In genomic region chr10:122299423-122300075, GRCh38 we compare ENCODE assay signal across 21 cellular contexts. TPM values are rescaled to one million over a fixed set of nuclear protein-coding genes. Genes with fewer than 3 reads are reported as not detected.
DNase-seq lines count a peak whose midpoint lies in the region; ATAC-seq and TF ChIP-seq lines count a peak whose summit lies in the region.
"Had no signal": no experiment of that assay in that cellular context is flagged by ENCODE, and none has a peak within 500 bp of the region (broad histone marks: within the 10 kb centered on the region; RNA-seq: fewer than 3 reads in every experiment).

No MANE protein-coding gene starts in this region.

- H3K4me3 ChIP-seq in coronary artery: no peak overlapping the region
- H3K4me3 ChIP-seq in right lobe of liver: no peak overlapping the region
- H3K4me3 ChIP-seq in lower lobe of right lung: no peak overlapping the region
- H3K4me3 ChIP-seq: colonic mucosa, MG63, mucosa of descending colon, uterus had no signal

- no peak overlapping the region for H3K14ac ChIP-seq in H9 (ENCODE audit: insufficient read depth, low read length)

- H2BK12ac ChIP-seq in H9 (ENCODE audit: insufficient read length, low read depth, low read length): no peak overlapping the region

- H2BK15ac ChIP-seq in H9 (ENCODE audit: low read depth, low read length): no peak overlapping the region

- no peaks in the 10 kb centered on the region for H4K20me1 ChIP-seq in H9 (ENCODE audit: control insufficient read depth, insufficient read depth, insufficient read length)

- H3K4me1 ChIP-seq in right lobe of liver: peaks cover 0 to 23% (median 6%) of the 10 kb centered on the region in 4 donors
- peaks cover 5% of the 10 kb centered on the region for H3K4me1 ChIP-seq in lower lobe of right lung
- no peaks in the 10 kb centered on the region for H3K4me1 ChIP-seq in H9 (ENCODE audit: insufficient read depth, low read length)
- H3K4me1 ChIP-seq: colonic mucosa, uterus had no signal

- H3K18ac ChIP-seq in H9 (ENCODE audit: insufficient read length, low read depth, low read length): no peak overlapping the region

- no peak overlapping the region for H4K8ac ChIP-seq in H9 (replicated peaks; ENCODE audit: insufficient read length, low read depth, low read length)

- no peak overlapping the region for H3K4ac ChIP-seq in H9 (ENCODE audit: low read depth, low read length)

- peaks cover 22% of the 10 kb centered on the region for H3K27me3 Mint-ChIP-seq in activated naive CD8-positive, alpha-beta T cell treated with anti-CD3 and anti-CD28 coated beads, Interleukin-2, amount 10 ng/mL, durations not matched to agents 7 days and 5 days
- peaks cover 7% of the 10 kb centered on the region for H3K27me3 Mint-ChIP-seq in activated naive CD8-positive, alpha-beta T cell treated with anti-CD3 and anti-CD28 coated beads for 36 hours
- H3K27me3 Mint-ChIP-seq in type B pancreatic cell: peaks cover 3% of the 10 kb centered on the region
- peaks cover 3% of the 10 kb centered on the region; the same call in 1 of the 2 replicates for H3K27me3 Mint-ChIP-seq in H9 (ENCODE audit: low read depth)

- no peaks in the 10 kb centered on the region for H3K36me3 Mint-ChIP-seq in activated naive CD8-positive, alpha-beta T cell treated with anti-CD3 and anti-CD28 coated beads, Interleukin-2, amount 10 ng/mL, durations not matched to agents 7 days and 5 days
- H3K36me3 Mint-ChIP-seq in activated naive CD8-positive, alpha-beta T cell treated with anti-CD3 and anti-CD28 coated beads for 36 hours: no peaks in the 10 kb centered on the region
- no peaks in the 10 kb centered on the region for H3K36me3 Mint-ChIP-seq in type B pancreatic cell
- H3K36me3 Mint-ChIP-seq in H9 (ENCODE audit: insufficient read depth in 1 of 3, low read depth in 3 of 3): no peaks in the 10 kb centered on the region
- H3K36me3 Mint-ChIP-seq: natural killer cell treated with Interleukin-12 subunit alpha and Interleukin-12 subunit beta and Interleukin-15 and Interleukin-18, amount 100 ng/mL, for 72 hours had no signal

- H3K9me3 Mint-ChIP-seq in activated naive CD8-positive, alpha-beta T cell treated with anti-CD3 and anti-CD28 coated beads, Interleukin-2, amount 10 ng/mL, durations not matched to agents 7 days and 5 days: no peaks in the 10 kb centered on the region
- no peaks in the 10 kb centered on the region for H3K9me3 Mint-ChIP-seq in activated naive CD8-positive, alpha-beta T cell treated with anti-CD3 and anti-CD28 coated beads for 36 hours
- no peaks in the 10 kb centered on the region for H3K9me3 Mint-ChIP-seq in type B pancreatic cell
- H3K9me3 Mint-ChIP-seq in H9: peaks cover 0 to 2% of the 10 kb centered on the region in 2 experiments; a peak in 3 of 5 replicates
- H3K9me3 Mint-ChIP-seq: CD4-positive, alpha-beta T cell; natural killer cell treated with Interleukin-12 subunit alpha and Interleukin-12 subunit beta and Interleukin-15 and Interleukin-18, amount 100 ng/mL, for 72 hours; T-helper 1 cell treated with Interleukin-12 subunit alpha and Interleukin-12 subunit beta and Interleukin-4 antibody, amounts not matched to agents 30 μg/mL and 1 μg/mL, for 36 hours had no signal

- no peak overlapping the region for H2BK120ac ChIP-seq in H9 (ENCODE audit: low read depth, low read length, poor library complexity, severe bottlenecking)

- DNase-seq in activated naive CD8-positive, alpha-beta T cell treated with anti-CD3 and anti-CD28 coated beads, Interleukin-2, amount 10 ng/mL, durations not matched to agents 7 days and 5 days: no peak
- no peak for DNase-seq in activated naive CD8-positive, alpha-beta T cell treated with anti-CD3 and anti-CD28 coated beads for 36 hours
- DNase-seq in coronary artery (ENCODE audit: low spot score) (peak; percentile 62), right lobe of liver (no peak), type B pancreatic cell (ENCODE audit: extremely low spot score, unreplicated experiment) (no peak), lower lobe of right lung (no peak), H9 (no peak)

- H3K9me3 ChIP-seq in right lobe of liver (no peaks in the 10 kb centered on the region), lower lobe of right lung (no peaks in the 10 kb centered on the region), H9 (ENCODE audit: control insufficient read depth, low read depth, low read length) (no peaks in the 10 kb centered on the region)
- H3K9me3 ChIP-seq: colonic mucosa, heart left ventricle, MG63, mucosa of descending colon, uterus had no signal

- H2AK5ac ChIP-seq in H9 (ENCODE audit: insufficient read length, low read length): no peak overlapping the region

- 94% methylated on average over 11 of the region's 14 CpGs for WGBS in right lobe of liver (ENCODE audit: insufficient coverage, low coverage, low lambda C conversion rate, missing lambda C conversion rate)
- no CpG with 5 or more reads among the region's 14 CpGs for WGBS in H9 (ENCODE audit: extremely low coverage, insufficient read length, low lambda C conversion rate)

- H3K79me2 ChIP-seq in H9 (ENCODE audit: insufficient read depth, low read length): no peaks in the 10 kb centered on the region

- H3K27me3 ChIP-seq in right lobe of liver (no peaks in the 10 kb centered on the region), lower lobe of right lung (ENCODE audit: low read depth) (no peaks in the 10 kb centered on the region), H9 (ENCODE audit: insufficient read depth, low read length) (no peaks in the 10 kb centered on the region)
- H3K27me3 ChIP-seq: colonic mucosa, heart left ventricle, MG63, uterus had no signal

- no peak overlapping the region for H4K5ac ChIP-seq in H9 (ENCODE audit: insufficient read length, low read depth, low read length)

- H3K4me1 Mint-ChIP-seq in activated naive CD8-positive, alpha-beta T cell treated with anti-CD3 and anti-CD28 coated beads, Interleukin-2, amount 10 ng/mL, durations not matched to agents 7 days and 5 days: peaks cover 13% of the 10 kb centered on the region
- H3K4me1 Mint-ChIP-seq in activated naive CD8-positive, alpha-beta T cell treated with anti-CD3 and anti-CD28 coated beads for 36 hours: peaks cover 6% of the 10 kb centered on the region
- H3K4me1 Mint-ChIP-seq in type B pancreatic cell (ENCODE audit: unreplicated experiment) (peaks cover 4% of the 10 kb centered on the region), H9 (peaks cover 14% of the 10 kb centered on the region in 2 experiments)

- no peak overlapping the region for H3K4me2 ChIP-seq in H9 (ENCODE audit: insufficient read depth, insufficient read length, low read length)
- H3K4me2 ChIP-seq: KMS-11 had no signal

- no peaks in the 10 kb centered on the region for H3K23me2 ChIP-seq in H9 (ENCODE audit: insufficient read length, low read depth, low read length, poor library complexity, severe bottlenecking)

- ATAC-seq in activated naive CD8-positive, alpha-beta T cell treated with anti-CD3 and anti-CD28 coated beads, Interleukin-2, amount 10 ng/mL, durations not matched to agents 7 days and 5 days (ENCODE audit: low read depth): no peak
- ATAC-seq in right lobe of liver: no peak
- ATAC-seq in lower lobe of right lung: no peak
- no peak for ATAC-seq in GM21360 (IDR thresholded peaks at IDR 0.05; ENCODE audit: unreplicated experiment)

- H4K91ac ChIP-seq in H9 (ENCODE audit: insufficient read length, low read depth, low read length): no peak overlapping the region

- no peak overlapping the region for H3K56ac ChIP-seq in H9 (ENCODE audit: insufficient read length, low read depth, low read length)

- no peaks in the 10 kb centered on the region for H3K36me3 ChIP-seq in right lobe of liver
- no peaks in the 10 kb centered on the region for H3K36me3 ChIP-seq in lower lobe of right lung
- H3K36me3 ChIP-seq: colonic mucosa, heart left ventricle, MG63, uterus had no signal

- no peak overlapping the region for H3K27ac ChIP-seq in coronary artery
- peak overlapping the region; percentile 12 to 84 (median 44) for H3K27ac ChIP-seq in right lobe of liver
- no peak overlapping the region for H3K27ac ChIP-seq in lower lobe of right lung
- no peak overlapping the region for H3K27ac ChIP-seq in H9 (ENCODE audit: insufficient read length, low read depth, low read length)
- H3K27ac ChIP-seq: colonic mucosa, heart left ventricle, HL-60, KMS-11 had no signal

- intact Hi-C loops in right lobe of liver (cut with DNase I) (loop anchor here in 1 of 2 donors (10.0 kb wide), 2 partner anchors 135 to 265 kb away; partner anchors contain the start of gene DMBT1), lower lobe of right lung (cut with DNase I) (no loop called here)

- H2BK5ac ChIP-seq in H9 (ENCODE audit: insufficient read length, low read length): no peak overlapping the region

- no peak for TF ChIP-seq POLR2A in right lobe of liver (IDR thresholded peaks at IDR 0.05)

- H3K79me1 ChIP-seq in H9 (ENCODE audit: insufficient read depth, low read depth, low read length, poor library complexity, severe bottlenecking): no peaks in the 10 kb centered on the region

- peak overlapping the region; percentile 9 for H3K4me3 Mint-ChIP-seq in activated naive CD8-positive, alpha-beta T cell treated with anti-CD3 and anti-CD28 coated beads, Interleukin-2, amount 10 ng/mL, durations not matched to agents 7 days and 5 days
- no peak overlapping the region for H3K4me3 Mint-ChIP-seq in activated naive CD8-positive, alpha-beta T cell treated with anti-CD3 and anti-CD28 coated beads for 36 hours
- H3K4me3 Mint-ChIP-seq in type B pancreatic cell: no peak overlapping the region
- no peak overlapping the region; a peak in 1 of 5 replicates for H3K4me3 Mint-ChIP-seq in H9
- H3K4me3 Mint-ChIP-seq: natural killer cell treated with Interleukin-12 subunit alpha and Interleukin-12 subunit beta and Interleukin-15 and Interleukin-18, amount 100 ng/mL, for 72 hours; T-helper 1 cell treated with Interleukin-12 subunit alpha and Interleukin-12 subunit beta and Interleukin-4 antibody, amounts not matched to agents 30 μg/mL and 1 μg/mL, for 36 hours had no signal

- no peak overlapping the region for H2BK20ac ChIP-seq in H9 (ENCODE audit: low read depth, low read length, poor library complexity, severe bottlenecking)

- no peak overlapping the region for H3K9ac ChIP-seq in H9 (ENCODE audit: extremely low read depth, insufficient read length, low read length)
- H3K9ac ChIP-seq: KMS-11 had no signal

- POLR2A ChIA-PET in activated naive CD8-positive, alpha-beta T cell treated with anti-CD3 and anti-CD28 coated beads, Interleukin-2, amount 10 ng/mL, durations not matched to agents 7 days and 5 days (lab: Charles Lee): no interaction called here

- H2AFZ ChIP-seq in H9 (ENCODE audit: low read length): no peak overlapping the region

- H3K27ac Mint-ChIP-seq in activated naive CD8-positive, alpha-beta T cell treated with anti-CD3 and anti-CD28 coated beads, Interleukin-2, amount 10 ng/mL, durations not matched to agents 7 days and 5 days: no peak overlapping the region
- H3K27ac Mint-ChIP-seq in activated naive CD8-positive, alpha-beta T cell treated with anti-CD3 and anti-CD28 coated beads for 36 hours: no peak overlapping the region
- H3K27ac Mint-ChIP-seq in type B pancreatic cell (peak overlapping the region; percentile 52), H9 (no peak overlapping the region; a peak in 2 of 7 replicates)
- H3K27ac Mint-ChIP-seq: CD4-positive, alpha-beta T cell; natural killer cell treated with Interleukin-12 subunit alpha and Interleukin-12 subunit beta and Interleukin-15 and Interleukin-18, amount 100 ng/mL, for 72 hours; T-helper 1 cell treated with Interleukin-12 subunit alpha and Interleukin-12 subunit beta and Interleukin-4 antibody, amounts not matched to agents 30 μg/mL and 1 μg/mL, for 36 hours had no signal

- H3K23ac ChIP-seq in H9 (ENCODE audit: insufficient read length, low read depth, low read length): no peak overlapping the region

- no peak overlapping the region for H3T11ph ChIP-seq in H9 (ENCODE audit: low read length)

- TF ChIP-seq CTCF in coronary artery (IDR thresholded peaks at IDR 0.05): no peak
- no peak for TF ChIP-seq CTCF in right lobe of liver (IDR thresholded peaks at IDR 0.05)
- TF ChIP-seq CTCF in type B pancreatic cell (conservative IDR thresholded peaks at IDR 0.05): no peak
- no peak for TF ChIP-seq CTCF in lower lobe of right lung (IDR thresholded peaks at IDR 0.05)
- no peak for TF ChIP-seq CTCF in H9 (conservative IDR thresholded peaks at IDR 0.05)

RNA-seq across cellular contexts. Expression of gene BTBD16, which starts 28.5 kb away (rescaled TPM):
- not detected for total RNA-seq in activated naive CD8-positive, alpha-beta T cell treated with anti-CD3 and anti-CD28 coated beads, Interleukin-2, amount 10 ng/mL, durations not matched to agents 7 days and 5 days
- total RNA-seq in activated naive CD8-positive, alpha-beta T cell treated with anti-CD3 and anti-CD28 coated beads for 36 hours: not detected
- total RNA-seq in right lobe of liver (1 to 10 TPM in 5 of 6 experiments, under 1 TPM in 1; 0.98 to 3.0 (median 2.0) TPM), type B pancreatic cell (ENCODE audit: low replicate concordance) (0.29 and 0.46 TPM in 2 replicates), lower lobe of right lung (0.62 TPM), H9 (2021) (not detected in 2 replicates)
- total RNA-seq: CD4-positive, alpha-beta T cell; Daoy; lung microvascular endothelial cell; natural killer cell treated with Interleukin-12 subunit alpha and Interleukin-12 subunit beta and Interleukin-15 and Interleukin-18, amount 100 ng/mL, for 72 hours; Right ventricle myocardium inferior had no signal

Comparison
In these comparisons a context has a peak if more than half of its experiments do, and no peak if none do; other contexts are left out.
1. H3K27ac ChIP-seq: peak in right lobe of liver (3 of 3); none in coronary artery (0 of 2), lower lobe of right lung (single experiment) and H9 (single experiment).